ENCODE assay signal across 1 cellular context in the genomic region with DNA sequence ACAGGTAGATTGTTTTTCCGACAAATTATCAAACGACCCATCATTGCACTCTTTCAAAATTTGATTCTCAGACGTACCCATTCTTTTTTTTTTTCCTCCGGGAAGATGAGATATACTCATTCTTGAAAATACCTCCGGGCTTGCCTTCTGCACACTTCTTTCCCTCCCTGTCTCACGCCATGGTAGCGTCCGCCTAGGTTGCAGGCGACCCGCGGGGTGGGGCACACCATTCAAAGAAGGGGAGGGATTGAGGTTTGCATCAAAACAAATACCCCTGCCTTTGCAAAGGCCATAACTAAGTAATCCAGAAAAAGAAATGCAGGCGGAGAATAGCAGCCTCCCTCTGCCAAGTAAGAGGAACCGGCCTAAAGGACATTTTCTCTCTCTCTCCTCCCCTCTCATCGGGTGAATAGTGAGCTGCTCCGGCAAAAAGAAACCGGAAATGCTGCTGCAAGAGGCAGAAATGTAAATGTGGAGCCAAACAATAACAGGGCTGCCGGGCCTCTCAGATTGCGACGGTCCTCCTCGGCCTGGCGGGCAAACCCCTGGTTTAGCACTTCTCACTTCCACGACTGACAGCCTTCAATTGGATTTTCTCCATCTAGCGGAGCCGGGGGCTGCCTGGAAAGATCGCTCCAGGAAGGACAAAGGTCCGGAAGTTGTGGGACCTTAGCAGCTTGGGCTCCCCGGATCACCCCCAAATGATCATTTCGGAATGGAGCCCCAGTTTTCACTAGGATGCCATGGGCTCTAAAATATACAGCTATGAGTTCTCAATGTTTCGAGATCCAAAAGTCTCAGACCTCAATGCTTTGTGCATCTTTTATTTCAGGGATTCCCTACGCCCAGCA.
TF ChIP-seq lines count a peak whose summit lies in the region.

No MANE protein-coding gene starts in this region.

TF ChIP-seq in endothelial cell of umbilical vein, 7 proteins besides CTCF, POLR2A, EP300 and RAD21:
- TF ChIP-seq POLR2AphosphoS5 (IDR thresholded peaks at IDR 0.05; ENCODE audit: insufficient read depth, low read depth, low read length) (peak; percentile 83), EZH2 (IDR thresholded peaks at IDR 0.05; ENCODE audit: borderline replicate concordance, low read depth, low read length, severe bottlenecking) (no peak)
